In the genomic region with DNA sequence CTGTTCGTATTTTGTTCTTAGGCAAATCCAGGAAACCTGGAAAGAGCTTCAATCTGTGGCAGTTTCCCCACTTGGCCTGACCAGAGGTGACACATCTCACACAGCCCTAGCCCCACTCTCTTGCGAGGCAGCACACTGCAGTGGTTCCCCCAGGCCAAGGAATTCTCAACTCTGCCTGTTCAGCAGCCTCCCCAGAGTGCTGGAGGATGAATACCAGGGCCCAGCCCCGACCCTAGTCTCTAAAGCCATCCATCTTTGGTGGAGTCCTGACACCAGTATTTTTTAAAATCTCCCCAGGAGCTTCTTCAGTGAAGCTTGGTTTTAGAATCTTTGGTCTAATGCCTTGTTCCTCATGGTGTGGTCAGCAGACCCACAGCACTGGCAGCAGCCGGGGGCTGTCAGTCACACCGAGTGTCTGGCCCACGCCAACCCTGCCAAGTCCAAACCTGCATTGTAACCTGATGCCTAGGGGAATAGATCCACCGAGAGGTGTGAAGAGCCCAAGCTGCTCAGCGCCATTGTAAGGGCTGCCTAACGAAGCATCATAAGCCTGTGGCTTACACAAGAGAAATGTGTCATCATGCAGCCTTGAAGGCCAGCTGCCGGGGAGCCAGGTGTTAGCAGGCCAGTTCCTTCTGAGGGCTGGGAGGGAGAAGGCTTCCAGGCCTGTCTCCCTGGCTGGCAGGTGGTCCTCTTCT, we compare ENCODE assay signal across 9 cellular contexts.
DNase-seq lines count a peak whose midpoint lies in the region; ATAC-seq, FAIRE-seq and TF ChIP-seq lines count a peak whose summit lies in the region.
"Had no signal": no experiment of that assay in that cellular context is flagged by ENCODE, and none has a peak within 500 bp of the region (broad histone marks: within the 10 kb centered on the region; RNA-seq: fewer than 3 reads in every experiment).

No MANE protein-coding gene starts in this region.

- H3T11ph ChIP-seq in H9 (ENCODE audit: low read length), result no peak overlapping the region

- no peak overlapping the region for H3K27ac Mint-ChIP-seq in activated CD8-positive, alpha-beta T cell treated with anti-CD3 and anti-CD28 coated beads for 36 hours
- H3K27ac Mint-ChIP-seq in activated CD8-positive, alpha-beta T cell treated with anti-CD3 and anti-CD28 coated beads, Interleukin-2, amount 10 ng/mL, durations not matched to agents 7 days and 5 days, result no peak overlapping the region
- H3K27ac Mint-ChIP-seq in stimulated activated naive B cell treated with anti-CD40 and anti-IgM and Interleukin-4, amounts not matched to agents 10 μg/mL and 1 μg/mL and 100 μg/mL, for 72 hours, result no peak overlapping the region
- H3K27ac Mint-ChIP-seq in H9, result peak overlapping the region in 1 of 3 experiments; percentile 13; a peak in 2 of 7 replicates

- H3K14ac ChIP-seq in H9 (ENCODE audit: insufficient read depth, low read length), result no peak overlapping the region

- H2BK5ac ChIP-seq in H9 (ENCODE audit: insufficient read length, low read length), result no peak overlapping the region

- H3K4me1 Mint-ChIP-seq in activated CD8-positive, alpha-beta T cell treated with anti-CD3 and anti-CD28 coated beads for 36 hours (ENCODE audit: low read depth), result peaks cover 17% of the 10 kb centered on the region
- H3K4me1 Mint-ChIP-seq in activated CD8-positive, alpha-beta T cell treated with anti-CD3 and anti-CD28 coated beads, Interleukin-2, amount 10 ng/mL, durations not matched to agents 7 days and 5 days (ENCODE audit: low read depth), result peaks cover 15% of the 10 kb centered on the region
- peaks cover 24 to 58% of the 10 kb centered on the region in 2 donors for H3K4me1 Mint-ChIP-seq in stimulated activated naive B cell treated with anti-CD40 and anti-IgM and Interleukin-4, amounts not matched to agents 10 μg/mL and 1 μg/mL and 100 μg/mL, for 72 hours
- peaks cover 51 to 52% of the 10 kb centered on the region in 2 experiments for H3K4me1 Mint-ChIP-seq in H9

- H3K4me3 Mint-ChIP-seq in activated CD8-positive, alpha-beta T cell treated with anti-CD3 and anti-CD28 coated beads for 36 hours, result no peak overlapping the region
- H3K4me3 Mint-ChIP-seq in activated CD8-positive, alpha-beta T cell treated with anti-CD3 and anti-CD28 coated beads, Interleukin-2, amount 10 ng/mL, durations not matched to agents 7 days and 5 days, result no peak overlapping the region
- no peak overlapping the region for H3K4me3 Mint-ChIP-seq in stimulated activated naive B cell treated with anti-CD40 and anti-IgM and Interleukin-4, amounts not matched to agents 10 μg/mL and 1 μg/mL and 100 μg/mL, for 72 hours
- H3K4me3 Mint-ChIP-seq in H9, result no peak overlapping the region

- peaks cover 11% of the 10 kb centered on the region; the same call in 1 of the 2 replicates for H3K4me1 ChIP-seq in H9 (ENCODE audit: insufficient read depth, low read length)

- POLR2A ChIA-PET in activated CD8-positive, alpha-beta T cell treated with anti-CD3 and anti-CD28 coated beads for 36 hours (lab: Charles Lee), result interaction anchor here (0.6 to 1.0 kb wide), 3 partner anchors 8 to 428 kb away, joined by 3 read pairs; a partner anchor contains a TSS
- POLR2A ChIA-PET in activated CD8-positive, alpha-beta T cell treated with anti-CD3 and anti-CD28 coated beads, Interleukin-2, amount 10 ng/mL, durations not matched to agents 7 days and 5 days (lab: Charles Lee), result no interaction called here

- H2AFZ ChIP-seq in H9 (ENCODE audit: low read length), result no peak overlapping the region

- peaks cover 4% of the 10 kb centered on the region for H3K27me3 Mint-ChIP-seq in activated CD8-positive, alpha-beta T cell treated with anti-CD3 and anti-CD28 coated beads for 36 hours
- H3K27me3 Mint-ChIP-seq in activated CD8-positive, alpha-beta T cell treated with anti-CD3 and anti-CD28 coated beads, Interleukin-2, amount 10 ng/mL, durations not matched to agents 7 days and 5 days (ENCODE audit: low read depth), result no peaks in the 10 kb centered on the region
- peaks cover 30 to 56% of the 10 kb centered on the region in 2 donors for H3K27me3 Mint-ChIP-seq in stimulated activated naive B cell treated with anti-CD40 and anti-IgM and Interleukin-4, amounts not matched to agents 10 μg/mL and 1 μg/mL and 100 μg/mL, for 72 hours
- H3K27me3 Mint-ChIP-seq in H9 (ENCODE audit: low read depth), result peaks cover 3% of the 10 kb centered on the region

- peaks cover 5% of the 10 kb centered on the region for H3K36me3 Mint-ChIP-seq in activated CD8-positive, alpha-beta T cell treated with anti-CD3 and anti-CD28 coated beads for 36 hours (ENCODE audit: low read depth)
- H3K36me3 Mint-ChIP-seq in activated CD8-positive, alpha-beta T cell treated with anti-CD3 and anti-CD28 coated beads, Interleukin-2, amount 10 ng/mL, durations not matched to agents 7 days and 5 days (ENCODE audit: low read depth), result peaks cover 2% of the 10 kb centered on the region
- peaks cover 8 to 11% of the 10 kb centered on the region in 2 donors for H3K36me3 Mint-ChIP-seq in stimulated activated naive B cell treated with anti-CD40 and anti-IgM and Interleukin-4, amounts not matched to agents 10 μg/mL and 1 μg/mL and 100 μg/mL, for 72 hours
- H3K36me3 Mint-ChIP-seq in H9 (ENCODE audit: insufficient read depth in 1 of 3, low read depth in 3 of 3), result peaks cover 9 to 18% (median 13%) of the 10 kb centered on the region in 3 experiments

- peak; percentile 49 for ATAC-seq in activated CD8-positive, alpha-beta T cell treated with anti-CD3 and anti-CD28 coated beads for 36 hours
- no peak for ATAC-seq in activated CD8-positive, alpha-beta T cell treated with anti-CD3 and anti-CD28 coated beads, Interleukin-2, amount 10 ng/mL, durations not matched to agents 7 days and 5 days
- peak; percentile 89 for ATAC-seq in HG03095 (IDR thresholded peaks at IDR 0.05; ENCODE audit: unreplicated experiment)
- peak; percentile 73 to 81 for ATAC-seq in stimulated activated naive B cell treated with anti-CD40 and anti-IgM and Interleukin-4, amounts not matched to agents 10 μg/mL and 1 μg/mL and 100 μg/mL, for 72 hours (replicated peaks)

- no CpG with 5 or more reads among the region's 10 CpGs for WGBS in H9 (ENCODE audit: extremely low coverage, insufficient read length, low lambda C conversion rate)

- no peaks in the 10 kb centered on the region for H3K9me3 ChIP-seq in H9 (ENCODE audit: control insufficient read depth, low read depth, low read length)

- CTCF ChIA-PET in activated CD8-positive, alpha-beta T cell treated with anti-CD3 and anti-CD28 coated beads for 36 hours (lab: Charles Lee), result interaction anchor here (1.5 kb wide), 1 partner anchor 18 kb away, joined by 3 read pairs; no protein-coding TSS in a partner anchor
- CTCF ChIA-PET in activated CD8-positive, alpha-beta T cell treated with anti-CD3 and anti-CD28 coated beads, Interleukin-2, amount 10 ng/mL, durations not matched to agents 7 days and 5 days (lab: Charles Lee), result no interaction called here

- no peak overlapping the region for H2BK12ac ChIP-seq in H9 (ENCODE audit: insufficient read length, low read depth, low read length)

- H3K27ac ChIP-seq in H9 (ENCODE audit: insufficient read length, low read depth, low read length), result no peak overlapping the region

- no peak overlapping the region for H2BK20ac ChIP-seq in H9 (ENCODE audit: low read depth, low read length, poor library complexity, severe bottlenecking)

- H3K79me2 ChIP-seq in H9 (ENCODE audit: insufficient read depth, low read length), result no peaks in the 10 kb centered on the region

- H3K18ac ChIP-seq in H9 (ENCODE audit: insufficient read length, low read depth, low read length), result no peak overlapping the region

- H2AK5ac ChIP-seq in H9 (ENCODE audit: insufficient read length, low read length), result no peak overlapping the region

- no peak overlapping the region for H4K5ac ChIP-seq in H9 (ENCODE audit: insufficient read length, low read depth, low read length)

- no peak overlapping the region for H3K4me2 ChIP-seq in H9 (ENCODE audit: insufficient read depth, insufficient read length, low read length)

- H4K20me1 ChIP-seq in H9 (ENCODE audit: control insufficient read depth, insufficient read depth, insufficient read length), result no peaks in the 10 kb centered on the region

- H3K23me2 ChIP-seq in H9 (ENCODE audit: insufficient read length, low read depth, low read length, poor library complexity, severe bottlenecking), result no peaks in the 10 kb centered on the region

- no peak for TF ChIP-seq CTCF in activated CD8-positive, alpha-beta T cell treated with anti-CD3 and anti-CD28 coated beads for 36 hours (IDR thresholded peaks at IDR 0.05)
- no peak for TF ChIP-seq CTCF in H9 (conservative IDR thresholded peaks at IDR 0.05)

- H3K9me3 Mint-ChIP-seq in activated CD8-positive, alpha-beta T cell treated with anti-CD3 and anti-CD28 coated beads for 36 hours, result peaks cover 4% of the 10 kb centered on the region
- H3K9me3 Mint-ChIP-seq in activated CD8-positive, alpha-beta T cell treated with anti-CD3 and anti-CD28 coated beads, Interleukin-2, amount 10 ng/mL, durations not matched to agents 7 days and 5 days (ENCODE audit: insufficient read depth), result peaks cover 5% of the 10 kb centered on the region
- peaks cover 7 to 9% of the 10 kb centered on the region in 2 donors for H3K9me3 Mint-ChIP-seq in stimulated activated naive B cell treated with anti-CD40 and anti-IgM and Interleukin-4, amounts not matched to agents 10 μg/mL and 1 μg/mL and 100 μg/mL, for 72 hours
- H3K9me3 Mint-ChIP-seq in H9, result peaks cover 14 to 20% of the 10 kb centered on the region in 2 experiments

- peak; percentile 13 for DNase-seq in activated CD8-positive, alpha-beta T cell treated with anti-CD3 and anti-CD28 coated beads for 36 hours
- DNase-seq in activated CD8-positive, alpha-beta T cell treated with anti-CD3 and anti-CD28 coated beads, Interleukin-2, amount 10 ng/mL, durations not matched to agents 7 days and 5 days, result no peak
- DNase-seq in NCI-H446 treated with DMSO at 0.1 percent for 48 hours (lab: John Stamatoyannopoulos, UW) (peak; percentile 22), H9 (no peak), GM19239 (ENCODE audit: insufficient read length, low spot score) (no peak), pons (ENCODE audit: low spot score) (no peak)
- DNase-seq in stimulated activated naive B cell treated with anti-CD40 and anti-IgM and Interleukin-4, amounts not matched to agents 10 μg/mL and 1 μg/mL and 100 μg/mL, for 72 hours, result peak; percentile 16
- DNase-seq: midbrain had no signal

- H3K79me1 ChIP-seq in H9 (ENCODE audit: insufficient read depth, low read depth, low read length, poor library complexity, severe bottlenecking), result no peaks in the 10 kb centered on the region

- H3K56ac ChIP-seq in H9 (ENCODE audit: insufficient read length, low read depth, low read length), result no peak overlapping the region

- no peaks in the 10 kb centered on the region for H3K27me3 ChIP-seq in H9 (ENCODE audit: insufficient read depth, low read length)

- no peak overlapping the region for H4K8ac ChIP-seq in H9 (replicated peaks; ENCODE audit: insufficient read length, low read depth, low read length)

- H3K9ac ChIP-seq in H9 (ENCODE audit: extremely low read depth, insufficient read length, low read length), result no peak overlapping the region

- H3K23ac ChIP-seq in H9 (ENCODE audit: insufficient read length, low read depth, low read length), result no peak overlapping the region

- H4K91ac ChIP-seq in H9 (ENCODE audit: insufficient read length, low read depth, low read length), result no peak overlapping the region

- H2BK120ac ChIP-seq in H9 (ENCODE audit: low read depth, low read length, poor library complexity, severe bottlenecking), result no peak overlapping the region

- no peak for FAIRE-seq in GM19239 (lab: Jason Lieb, UNC)

- no peak overlapping the region for H2BK15ac ChIP-seq in H9 (ENCODE audit: low read depth, low read length)

- intact Hi-C loops in activated CD8-positive, alpha-beta T cell treated with anti-CD3 and anti-CD28 coated beads for 36 hours (cut with micrococcal nuclease), result no loop called here

- no peak overlapping the region for H3K4ac ChIP-seq in H9 (ENCODE audit: low read depth, low read length)

Comparison
In these comparisons a context has a peak if more than half of its experiments do, and no peak if none do; other contexts are left out.
1. DNase-seq: peak in activated CD8-positive, alpha-beta T cell treated with anti-CD3 and anti-CD28 coated beads for 36 hours (single experiment), NCI-H446 treated with DMSO at 0.1 percent for 48 hours (single experiment) and stimulated activated naive B cell treated with anti-CD40 and anti-IgM and Interleukin-4, amounts not matched to agents 10 μg/mL and 1 μg/mL and 100 μg/mL, for 72 hours (single experiment); none in activated CD8-positive, alpha-beta T cell treated with anti-CD3 and anti-CD28 coated beads, Interleukin-2, amount 10 ng/mL, durations not matched to agents 7 days and 5 days (single experiment), H9 (single experiment), GM19239 (single experiment) and pons (single experiment).